17 cellular contexts compared by ENCODE assay signal in the genomic region with DNA sequence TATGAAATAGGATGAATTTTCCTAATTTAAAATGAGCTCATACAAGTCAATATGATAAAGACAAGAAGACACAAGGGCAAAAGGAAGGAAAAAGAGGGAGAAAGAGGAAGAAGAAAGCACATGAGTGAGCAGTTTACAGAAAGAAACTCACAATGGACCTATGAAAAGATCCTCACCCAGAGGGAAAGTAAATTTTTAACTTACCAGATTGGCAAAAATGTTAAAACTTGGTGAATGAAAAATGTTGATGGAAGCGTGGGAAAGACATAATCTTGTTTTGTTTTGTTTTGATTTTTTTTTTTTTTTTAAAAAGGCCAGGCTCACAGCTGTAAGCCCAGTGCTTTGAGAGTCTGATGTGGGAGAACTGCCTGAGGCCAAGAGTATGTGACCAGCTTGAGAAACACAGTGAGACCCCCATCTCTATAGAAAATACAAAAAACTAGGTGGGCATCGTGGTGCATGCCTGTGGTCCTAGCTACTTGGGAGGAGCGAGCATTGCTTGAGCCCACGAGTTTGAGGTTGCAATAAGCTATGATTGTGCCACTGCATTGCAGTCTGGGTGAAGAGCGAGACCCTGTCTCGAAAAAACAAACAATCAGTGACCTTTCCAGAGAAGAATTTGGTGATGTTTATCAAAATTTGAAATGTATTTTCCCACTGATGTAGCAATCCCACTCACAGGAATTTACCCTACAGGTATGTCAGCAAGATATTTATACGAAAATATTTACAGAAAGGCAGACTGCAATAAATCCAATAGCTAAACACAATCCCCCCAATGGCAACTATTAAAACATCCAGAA.
"Had no signal": no experiment of that assay in that cellular context is flagged by ENCODE, and none has a peak within 500 bp of the region (broad histone marks: within the 10 kb centered on the region; RNA-seq: fewer than 3 reads in every experiment).

No MANE protein-coding gene starts in this region.

- DNase-seq: activated B cell treated with CpG ODN at 0.5 μM for 24 hours; activated CD4-positive, alpha-beta memory T cell treated with anti-CD3 and anti-CD28 coated beads for 36 hours; activated CD4-positive, alpha-beta T cell treated with anti-CD3 and anti-CD28 coated beads for 4 hours; activated naive CD8-positive, alpha-beta T cell treated with anti-CD3 and anti-CD28 coated beads, Interleukin-2, amount 10 ng/mL, durations not matched to agents 7 days and 5 days; caudate nucleus; colonic mucosa; immature natural killer cell; retina; stimulated activated CD4-positive, alpha-beta T cell treated with anti-CD3 and anti-CD28 coated beads, Interleukin-12 subunit alpha, Interleukin-12 subunit beta, amount 100 ng/mL, for 4 hours; stimulated activated CD4-positive, alpha-beta T cell treated with anti-CD3 and anti-CD28 coated beads, Interleukin-1b, Interleukin-23, amount 100 ng/mL, for 48 hours; stimulated activated CD8-positive, alpha-beta memory T cell treated with anti-CD3 and anti-CD28 coated beads, Interleukin-4, amount 100 ng/mL, for 48 hours; stimulated activated naive CD4-positive, alpha-beta T cell treated with Interleukin-2 at 50 U/mL for 16 hours; SW 1271; uterus had no signal

- H3K4me1 ChIP-seq: colonic mucosa, uterus had no signal

- FAIRE-seq: TTC549 had no signal

- H3K36me3 ChIP-seq: colonic mucosa, uterus had no signal

- H3K27ac ChIP-seq: colonic mucosa, tibial nerve, uterus had no signal

- H3K4me3 ChIP-seq: colonic mucosa, tibial nerve, uterus had no signal

- H3K9me3 ChIP-seq: colonic mucosa, uterus had no signal

- ATAC-seq: esophagus mucosa had no signal
